Comparison of ENCODE assay signal across 29 cellular contexts in genomic region chr19:48355555-48355954, GRCh38. TPM values are rescaled to one million over a fixed set of nuclear protein-coding genes. Genes with fewer than 3 reads are reported as not detected.
"Had no signal": no experiment of that assay in that cellular context is flagged by ENCODE, and none has a peak within 500 bp of the region (broad histone marks: within the 10 kb centered on the region; RNA-seq: fewer than 3 reads in every experiment).

No MANE protein-coding gene starts in this region.

- H3K9me3 Mint-ChIP-seq: activated CD8-positive, alpha-beta T cell treated with anti-CD3 and anti-CD28 coated beads for 36 hours; activated naive CD8-positive, alpha-beta T cell treated with anti-CD3 and anti-CD28 coated beads, Interleukin-2, amount 50 U/mL, for 24 hours; activated T-helper 1 cell treated with anti-CD3 and anti-CD28 coated beads, Interleukin-12 subunit alpha, Interleukin-12 subunit beta, Interleukin-2, Interleukin-4 antibody, amounts not matched to agents 30 ng/mL and 10 ng/mL and 1 ng/mL, durations not matched to agents 14 hours and 24 hours and 36 hours; neural crest cell had no signal

- H3K27me3 ChIP-seq: brain microvascular endothelial cell, gastrocnemius medialis, right atrium auricular region, thyroid gland had no signal

- H3K27ac ChIP-seq: brain microvascular endothelial cell, gastrocnemius medialis, right atrium auricular region, thyroid gland had no signal

- H3K4me3 ChIP-seq: gastrocnemius medialis, mucosa of descending colon, right atrium auricular region, thyroid gland had no signal

- H3K27ac Mint-ChIP-seq: activated CD8-positive, alpha-beta memory T cell treated with anti-CD3 and anti-CD28 coated beads, Interleukin-2, amount 10 ng/mL, durations not matched to agents 7 days and 5 days; activated CD8-positive, alpha-beta T cell treated with anti-CD3 and anti-CD28 coated beads for 36 hours; activated naive CD8-positive, alpha-beta T cell treated with anti-CD3 and anti-CD28 coated beads, Interleukin-2, amount 50 U/mL, for 24 hours; activated T-helper 1 cell treated with anti-CD3 and anti-CD28 coated beads, Interleukin-12 subunit alpha, Interleukin-12 subunit beta, Interleukin-2, Interleukin-4 antibody, amounts not matched to agents 30 ng/mL and 10 ng/mL and 1 ng/mL, durations not matched to agents 14 hours and 24 hours and 36 hours had no signal

- H3K9me3 ChIP-seq: gastrocnemius medialis, mucosa of descending colon, right atrium auricular region, thyroid gland had no signal

- H3K4me3 Mint-ChIP-seq: activated CD8-positive, alpha-beta memory T cell treated with anti-CD3 and anti-CD28 coated beads, Interleukin-2, amount 10 ng/mL, durations not matched to agents 7 days and 5 days; activated CD8-positive, alpha-beta T cell treated with anti-CD3 and anti-CD28 coated beads for 36 hours; activated naive CD8-positive, alpha-beta T cell treated with anti-CD3 and anti-CD28 coated beads, Interleukin-2, amount 50 U/mL, for 24 hours; activated T-helper 1 cell treated with anti-CD3 and anti-CD28 coated beads, Interleukin-12 subunit alpha, Interleukin-12 subunit beta, Interleukin-2, Interleukin-4 antibody, amounts not matched to agents 30 ng/mL and 10 ng/mL and 1 ng/mL, durations not matched to agents 14 hours and 24 hours and 36 hours had no signal

- DNase-seq: activated CD4-positive, alpha-beta T cell treated with anti-CD3 and anti-CD28 coated beads for 48 hours; activated CD8-positive, alpha-beta memory T cell treated with anti-CD3 and anti-CD28 coated beads, Interleukin-2, amount 10 ng/mL, durations not matched to agents 7 days and 5 days; activated CD8-positive, alpha-beta T cell treated with anti-CD3 and anti-CD28 coated beads for 36 hours; activated gamma-delta T cell; activated naive CD4-positive, alpha-beta T cell treated with anti-CD3 and anti-CD28 coated beads, Interleukin-2, amount 50 U/mL, for 16 hours; activated naive CD8-positive, alpha-beta T cell treated with anti-CD3 and anti-CD28 coated beads, Interleukin-2, amount 50 U/mL, for 24 hours; aorta; brain microvascular endothelial cell; caudate nucleus; effector memory CD4-positive, alpha-beta T cell; gastrocnemius medialis; left cardiac atrium; mucosa of descending colon; stimulated activated CD4-positive, alpha-beta T cell treated with anti-CD3 and anti-CD28 coated beads, Interleukin-4, amount 100 ng/mL, for 4 hours; stimulated activated naive CD8-positive, alpha-beta T cell treated with anti-CD3 and anti-CD28 coated beads, Interleukin-15, Interleukin-2, amounts not matched to agents 100 U/mL and 50 U/mL, for 24 hours; thyroid gland had no signal

- FAIRE-seq: endothelial cell of umbilical vein, islet of Langerhans had no signal

- H3K4me1 ChIP-seq: gastrocnemius medialis, right atrium auricular region, thyroid gland had no signal

- H3K27me3 Mint-ChIP-seq: activated CD8-positive, alpha-beta memory T cell treated with anti-CD3 and anti-CD28 coated beads, Interleukin-2, amount 10 ng/mL, durations not matched to agents 7 days and 5 days; activated CD8-positive, alpha-beta T cell treated with anti-CD3 and anti-CD28 coated beads for 36 hours; activated naive CD8-positive, alpha-beta T cell treated with anti-CD3 and anti-CD28 coated beads, Interleukin-2, amount 50 U/mL, for 24 hours had no signal

- H3K4me1 Mint-ChIP-seq: activated naive CD8-positive, alpha-beta T cell treated with anti-CD3 and anti-CD28 coated beads, Interleukin-2, amount 50 U/mL, for 24 hours had no signal

- H3K36me3 ChIP-seq: brain microvascular endothelial cell, right atrium auricular region, thyroid gland had no signal

- ATAC-seq: activated CD8-positive, alpha-beta memory T cell treated with anti-CD3 and anti-CD28 coated beads, Interleukin-2, amount 10 ng/mL, durations not matched to agents 7 days and 5 days; activated CD8-positive, alpha-beta T cell treated with anti-CD3 and anti-CD28 coated beads for 36 hours; activated naive CD8-positive, alpha-beta T cell treated with anti-CD3 and anti-CD28 coated beads, Interleukin-2, amount 50 U/mL, for 24 hours; esophagus mucosa; gastrocnemius medialis; left cardiac atrium; mucosa of descending colon; stimulated activated naive CD8-positive, alpha-beta T cell treated with anti-CD3 and anti-CD28 coated beads, Interleukin-15, Interleukin-2, amounts not matched to agents 100 U/mL and 50 U/mL, for 24 hours had no signal

RNA-seq across cellular contexts. Expression of gene SYNGR4, which starts 8.6 kb away (rescaled TPM):
- total RNA-seq: activated CD8-positive, alpha-beta memory T cell treated with anti-CD3 and anti-CD28 coated beads, Interleukin-2, amount 10 ng/mL, durations not matched to agents 7 days and 5 days; activated T-helper 1 cell treated with anti-CD3 and anti-CD28 coated beads, Interleukin-12 subunit alpha, Interleukin-12 subunit beta, Interleukin-2, Interleukin-4 antibody, amounts not matched to agents 30 ng/mL and 10 ng/mL and 1 ng/mL, durations not matched to agents 14 hours and 24 hours and 36 hours; aorta; dermis microvascular lymphatic vessel endothelial cell; endothelial cell of umbilical vein; esophagus mucosa; gastrocnemius medialis; left cardiac atrium; liver; neural crest cell; osteoblast; posterior vena cava; right atrium auricular region; subcutaneous adipose tissue; T-helper 2 cell treated with Interferon-gamma antibody and Interleukin-4, amounts not matched to agents 100 ng/mL and 5 ng/mL, for 36 hours; thyroid gland; ureter had no signal
- polyA plus RNA-seq: aorta, endothelial cell of umbilical vein had no signal
